ENCODE assay signal across 10 cellular contexts in the genomic region with DNA sequence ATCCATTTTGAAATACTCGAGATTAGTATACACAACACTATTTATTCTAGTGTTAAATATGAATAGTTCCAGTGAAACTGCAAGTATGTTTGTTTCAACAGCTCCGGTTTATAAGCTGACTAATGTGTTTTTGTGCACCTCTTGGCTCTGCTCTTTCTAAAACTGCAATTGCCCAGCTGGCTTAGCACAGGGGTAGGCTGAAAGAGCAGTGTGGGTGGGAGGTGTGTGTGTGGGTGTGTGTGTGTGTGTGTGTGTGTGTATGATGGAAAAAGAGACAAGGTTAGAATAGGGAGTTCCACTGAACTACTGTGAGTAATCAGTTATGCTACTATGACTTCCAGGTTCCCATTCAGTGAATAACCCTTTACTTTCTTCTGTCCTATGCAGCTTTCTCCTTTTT. TPM values are rescaled to one million over a fixed set of nuclear protein-coding genes. Genes with fewer than 3 reads are reported as not detected.
A peak's percentile ranks its signal among the peaks of the same experiment; 100 is the strongest.
DNase-seq lines count a peak whose midpoint lies in the region; ATAC-seq and TF ChIP-seq lines count a peak whose summit lies in the region.
"Had no signal": no experiment of that assay in that cellular context is flagged by ENCODE, and none has a peak within 500 bp of the region (broad histone marks: within the 10 kb centered on the region; RNA-seq: fewer than 3 reads in every experiment).

No MANE protein-coding gene starts in this region.

- intact Hi-C loops in natural killer cell (cut with micrococcal nuclease) = no loop called here

- TF ChIP-seq CTCF in natural killer cell (IDR thresholded peaks at IDR 0.05) = no peak

- H3K9me3 Mint-ChIP-seq in natural killer cell treated with Interleukin-12 subunit alpha and Interleukin-12 subunit beta and Interleukin-15 and Interleukin-18, amount 100 ng/mL, for 72 hours = no peaks in the 10 kb centered on the region
- H3K9me3 Mint-ChIP-seq in natural killer cell = no peaks in the 10 kb centered on the region

- peak overlapping the region; percentile 16 for H3K4me3 Mint-ChIP-seq in natural killer cell treated with Interleukin-12 subunit alpha and Interleukin-12 subunit beta and Interleukin-15 and Interleukin-18, amount 100 ng/mL, for 72 hours
- no peak overlapping the region for H3K4me3 Mint-ChIP-seq in natural killer cell

- no peak for DNase-seq in natural killer cell treated with Interleukin-12 subunit alpha and Interleukin-12 subunit beta and Interleukin-15 and Interleukin-18, amount 100 ng/mL, for 72 hours (ENCODE audit: low spot score)
- DNase-seq in natural killer cell = no peak
- DNase-seq in activated CD8-positive, alpha-beta memory T cell treated with anti-CD3 and anti-CD28 coated beads, Interleukin-2, amount 50 U/mL, for 24 hours (ENCODE audit: extremely low read depth) = peak; percentile 41
- peak; percentile 5 for DNase-seq in kidney tubule cell (ENCODE audit: low spot score)
- DNase-seq in Kasumi-1 (lab: John Stamatoyannopoulos, UW) = no peak
- no peak for DNase-seq in NCI-H524 treated with DMSO at 0.1 percent for 48 hours (lab: John Stamatoyannopoulos, UW)
- DNase-seq in AML-193 (lab: John Stamatoyannopoulos, UW) = no peak
- DNase-seq in ureter (ENCODE audit: low spot score) = no peak
- DNase-seq: BE2C, SJCRH30 had no signal

- H3K27ac Mint-ChIP-seq in natural killer cell treated with Interleukin-12 subunit alpha and Interleukin-12 subunit beta and Interleukin-15 and Interleukin-18, amount 100 ng/mL, for 72 hours = no peak overlapping the region
- H3K27ac Mint-ChIP-seq in natural killer cell = no peak overlapping the region

- ATAC-seq in natural killer cell treated with Interleukin-12 subunit alpha and Interleukin-12 subunit beta and Interleukin-15 and Interleukin-18, amount 100 ng/mL, for 72 hours = peak; percentile 40 to 68
- ATAC-seq in natural killer cell = no peak

- no peaks in the 10 kb centered on the region for H3K27me3 Mint-ChIP-seq in natural killer cell treated with Interleukin-12 subunit alpha and Interleukin-12 subunit beta and Interleukin-15 and Interleukin-18, amount 100 ng/mL, for 72 hours
- H3K27me3 Mint-ChIP-seq in natural killer cell (ENCODE audit: low read depth in 2 of 2) = no peaks in the 10 kb centered on the region

- H3K4me1 Mint-ChIP-seq in natural killer cell treated with Interleukin-12 subunit alpha and Interleukin-12 subunit beta and Interleukin-15 and Interleukin-18, amount 100 ng/mL, for 72 hours (ENCODE audit: low read depth in 2 of 2) = peaks cover 2 to 3% of the 10 kb centered on the region in 2 donors
- no peaks in the 10 kb centered on the region for H3K4me1 Mint-ChIP-seq in natural killer cell

- H3K36me3 Mint-ChIP-seq in natural killer cell treated with Interleukin-12 subunit alpha and Interleukin-12 subunit beta and Interleukin-15 and Interleukin-18, amount 100 ng/mL, for 72 hours = no peaks in the 10 kb centered on the region
- no peaks in the 10 kb centered on the region for H3K36me3 Mint-ChIP-seq in natural killer cell

RNA-seq across cellular contexts. Expression of gene DDHD1, which starts 37.8 kb away (rescaled TPM):
- 10 to 100 TPM; 71.3 to 87.5 TPM for total RNA-seq in natural killer cell treated with Interleukin-12 subunit alpha and Interleukin-12 subunit beta and Interleukin-15 and Interleukin-18, amount 100 ng/mL, for 72 hours
- total RNA-seq in natural killer cell = 10 to 100 TPM; 76.6 to 82.3 (median 80.9) TPM
- 34.1 TPM for total RNA-seq in ureter

Comparison
In these comparisons a context has a peak if more than half of its experiments do, and no peak if none do; other contexts are left out.
1. ATAC-seq: peak in natural killer cell treated with Interleukin-12 subunit alpha and Interleukin-12 subunit beta and Interleukin-15 and Interleukin-18, amount 100 ng/mL, for 72 hours (2 of 2); none in natural killer cell (0 of 3).
2. DNase-seq: peak in activated CD8-positive, alpha-beta memory T cell treated with anti-CD3 and anti-CD28 coated beads, Interleukin-2, amount 50 U/mL, for 24 hours (single experiment) and kidney tubule cell (single experiment); none in natural killer cell treated with Interleukin-12 subunit alpha and Interleukin-12 subunit beta and Interleukin-15 and Interleukin-18, amount 100 ng/mL, for 72 hours (single experiment), natural killer cell (single experiment), Kasumi-1 (0 of 2), NCI-H524 treated with DMSO at 0.1 percent for 48 hours (single experiment), AML-193 (0 of 2) and ureter (single experiment).